Comparison of ENCODE assay signal across 18 cellular contexts in genomic region chr5:107538331-107539162, GRCh38.
DNase-seq lines count a peak whose midpoint lies in the region; ATAC-seq, FAIRE-seq and TF ChIP-seq lines count a peak whose summit lies in the region.
"Had no signal": no experiment of that assay in that cellular context is flagged by ENCODE, and none has a peak within 500 bp of the region (broad histone marks: within the 10 kb centered on the region; RNA-seq: fewer than 3 reads in every experiment).

No MANE protein-coding gene starts in this region.

- ATAC-seq in heart right ventricle (no peak), Right ventricle myocardium inferior (no peak), left lobe of liver (no peak)
- peak; percentile 8 for ATAC-seq in stimulated activated memory B cell treated with anti-CD40 and anti-IgM and Interleukin-4, amounts not matched to agents 10 μg/mL and 1 μg/mL and 100 μg/mL, for 72 hours
- ATAC-seq: activated CD8-positive, alpha-beta T cell treated with anti-CD3 and anti-CD28 coated beads, Interleukin-2, amount 10 ng/mL, durations not matched to agents 7 days and 5 days; mucosa of descending colon had no signal

- H3K4me3 ChIP-seq in heart right ventricle (no peak overlapping the region), fibroblast of mammary gland (ENCODE audit: control insufficient read depth, low read depth, low read length) (no peak overlapping the region)
- H3K4me3 ChIP-seq: mucosa of descending colon had no signal

- H3K27ac Mint-ChIP-seq in stimulated activated memory B cell treated with anti-CD40 and anti-IgM and Interleukin-4, amounts not matched to agents 10 μg/mL and 1 μg/mL and 100 μg/mL, for 72 hours: no peak overlapping the region
- H3K27ac Mint-ChIP-seq: activated CD8-positive, alpha-beta T cell treated with anti-CD3 and anti-CD28 coated beads, Interleukin-2, amount 10 ng/mL, durations not matched to agents 7 days and 5 days; activated T-helper 1 cell treated with anti-CD3 and anti-CD28 coated beads, Interleukin-12 subunit alpha, Interleukin-12 subunit beta, Interleukin-2, Interleukin-4 antibody, amounts not matched to agents 30 ng/mL and 10 ng/mL and 1 ng/mL, durations not matched to agents 14 hours and 24 hours and 36 hours had no signal

- H3K27me3 ChIP-seq in heart right ventricle: no peaks in the 10 kb centered on the region

- no peaks in the 10 kb centered on the region for H3K4me1 Mint-ChIP-seq in stimulated activated memory B cell treated with anti-CD40 and anti-IgM and Interleukin-4, amounts not matched to agents 10 μg/mL and 1 μg/mL and 100 μg/mL, for 72 hours

- no peaks in the 10 kb centered on the region for H3K9me3 ChIP-seq in heart right ventricle
- H3K9me3 ChIP-seq: mucosa of descending colon had no signal

- 69 to 78% methylated on average over 5 of the region's 5 CpGs for WGBS in heart right ventricle, 2 donors

- H3K9me3 Mint-ChIP-seq in stimulated activated memory B cell treated with anti-CD40 and anti-IgM and Interleukin-4, amounts not matched to agents 10 μg/mL and 1 μg/mL and 100 μg/mL, for 72 hours: no peaks in the 10 kb centered on the region
- H3K9me3 Mint-ChIP-seq: activated T-helper 1 cell treated with anti-CD3 and anti-CD28 coated beads, Interleukin-12 subunit alpha, Interleukin-12 subunit beta, Interleukin-2, Interleukin-4 antibody, amounts not matched to agents 30 ng/mL and 10 ng/mL and 1 ng/mL, durations not matched to agents 14 hours and 24 hours and 36 hours had no signal

- intact Hi-C loops in heart right ventricle (cut with DNase I): no loop called here
- intact Hi-C loops in Right ventricle myocardium inferior (cut with DNase I): no loop called here

- DNase-seq in heart right ventricle (no peak), Right ventricle myocardium inferior (ENCODE audit: missing footprints) (no peak), RCC 7860 (ENCODE audit: low spot score) (peak; percentile 44), fibroblast of mammary gland (ENCODE audit: low read depth) (peak; percentile 31), dedifferentiated amniotic fluid mesenchymal stem cell (ENCODE audit: extremely low spot score) (no peak), left lobe of liver (ENCODE audit: low spot score) (no peak), DMS 273 treated with DMSO at 0.1 percent for 48 hours (lab: John Stamatoyannopoulos, UW) (no peak)
- DNase-seq: ACHN; activated CD8-positive, alpha-beta T cell treated with anti-CD3 and anti-CD28 coated beads, Interleukin-2, amount 10 ng/mL, durations not matched to agents 7 days and 5 days; mucosa of descending colon; NCI-H2171 treated with DMSO at 0.1 percent for 48 hours; posterior cingulate gyrus; stimulated activated CD4-positive, alpha-beta T cell treated with anti-CD3 and anti-CD28 coated beads, Interleukin-15, amount 100 ng/mL, for 24 hours had no signal

- peak; percentile 20 for FAIRE-seq in RCC 7860 (lab: Jason Lieb, UNC)
- FAIRE-seq: GM18507, GM19239 had no signal

- peak overlapping the region in 7 of 10 donors; percentile 24 to 73 (median 69) for H3K27ac ChIP-seq in heart right ventricle
- H3K27ac ChIP-seq: epithelial cell of prostate had no signal

- H3K36me3 Mint-ChIP-seq in stimulated activated memory B cell treated with anti-CD40 and anti-IgM and Interleukin-4, amounts not matched to agents 10 μg/mL and 1 μg/mL and 100 μg/mL, for 72 hours: no peaks in the 10 kb centered on the region

- no peaks in the 10 kb centered on the region for H3K27me3 Mint-ChIP-seq in stimulated activated memory B cell treated with anti-CD40 and anti-IgM and Interleukin-4, amounts not matched to agents 10 μg/mL and 1 μg/mL and 100 μg/mL, for 72 hours

- H3K4me1 ChIP-seq in heart right ventricle: peaks cover 0 to 49% (median 9%) of the 10 kb centered on the region in 9 donors

- no peak overlapping the region for H3K4me3 Mint-ChIP-seq in stimulated activated memory B cell treated with anti-CD40 and anti-IgM and Interleukin-4, amounts not matched to agents 10 μg/mL and 1 μg/mL and 100 μg/mL, for 72 hours
- H3K4me3 Mint-ChIP-seq: activated CD8-positive, alpha-beta T cell treated with anti-CD3 and anti-CD28 coated beads, Interleukin-2, amount 10 ng/mL, durations not matched to agents 7 days and 5 days; activated T-helper 1 cell treated with anti-CD3 and anti-CD28 coated beads, Interleukin-12 subunit alpha, Interleukin-12 subunit beta, Interleukin-2, Interleukin-4 antibody, amounts not matched to agents 30 ng/mL and 10 ng/mL and 1 ng/mL, durations not matched to agents 14 hours and 24 hours and 36 hours had no signal

- H3K36me3 ChIP-seq in heart right ventricle: no peaks in the 10 kb centered on the region

- TF ChIP-seq CTCF in heart right ventricle (IDR thresholded peaks at IDR 0.05): no peak
- TF ChIP-seq CTCF in fibroblast of mammary gland (conservative IDR thresholded peaks at IDR 0.05; ENCODE audit: control insufficient read depth, insufficient read depth, low read depth, low read length): no peak

Comparison
In these comparisons a context has a peak if more than half of its experiments do, and no peak if none do; other contexts are left out.
1. DNase-seq: peak in RCC 7860 (single experiment) and fibroblast of mammary gland (single experiment); none in heart right ventricle (0 of 2), Right ventricle myocardium inferior (single experiment), dedifferentiated amniotic fluid mesenchymal stem cell (single experiment), left lobe of liver (single experiment) and DMS 273 treated with DMSO at 0.1 percent for 48 hours (single experiment).